Comparison of ENCODE assay signal across 16 cellular contexts in the genomic region with DNA sequence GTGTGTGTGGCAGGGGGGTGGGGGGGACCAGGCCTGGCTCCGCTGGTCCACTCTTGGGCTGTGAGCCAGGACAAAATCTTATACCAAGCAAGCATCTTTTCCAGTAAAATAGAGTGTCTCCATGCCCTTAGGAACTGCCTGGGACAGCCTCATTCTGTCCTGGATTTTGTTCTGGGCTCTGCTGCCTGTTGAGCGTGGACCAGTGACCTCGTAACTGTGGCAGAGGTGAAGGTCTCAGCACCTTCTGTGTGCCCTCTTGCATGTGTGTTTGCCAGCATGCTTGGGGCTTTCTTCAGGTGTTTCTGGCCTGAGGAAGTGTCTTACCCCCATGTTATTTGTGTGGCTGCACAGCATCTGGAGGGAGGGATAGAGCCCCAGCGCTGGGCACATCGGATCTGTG. TPM values are rescaled to one million over a fixed set of nuclear protein-coding genes. Genes with fewer than 3 reads are reported as not detected.
DNase-seq lines count a peak whose midpoint lies in the region; ATAC-seq and TF ChIP-seq lines count a peak whose summit lies in the region.
"Had no signal": no experiment of that assay in that cellular context is flagged by ENCODE, and none has a peak within 500 bp of the region (broad histone marks: within the 10 kb centered on the region; RNA-seq: fewer than 3 reads in every experiment).

No MANE protein-coding gene starts in this region.

- WGBS in adrenal gland, 4 donors = 63 to 83% (median 72%) methylated on average over 4 to 5 of the region's 5 CpGs
- 72% methylated on average over 5 of the region's 5 CpGs for WGBS in thymus

- peak; percentile 7 for ATAC-seq in mucosa of descending colon
- ATAC-seq: activated naive CD8-positive, alpha-beta T cell treated with anti-CD3 and anti-CD28 coated beads, Interleukin-2, amount 50 U/mL, for 24 hours had no signal

- TF ChIP-seq POLR2A in adrenal gland (IDR thresholded peaks at IDR 0.05) = no peak

- intact Hi-C loops in adrenal gland (cut with DNase I) (no loop called here), mucosa of descending colon (cut with DNase I, micrococcal nuclease) (no loop called here)

- H3K4me3 ChIP-seq in adrenal gland (no peak overlapping the region), mucosa of descending colon (no peak overlapping the region), thymus (ENCODE audit: low read length) (no peak overlapping the region)
- H3K4me3 ChIP-seq: Peyer's patch, suprapubic skin had no signal

- H3K4me1 ChIP-seq in adrenal gland (replicated peaks in 1 of 2) (peaks cover 20 to 36% of the 10 kb centered on the region in 2 donors), mucosa of descending colon (ENCODE audit: low read depth) (peaks cover 22% of the 10 kb centered on the region), thymus (ENCODE audit: control insufficient read depth, insufficient read depth, low read length) (peaks cover 71% of the 10 kb centered on the region)

- H3K9me3 ChIP-seq in adrenal gland (replicated peaks in 1 of 3) (no peaks in the 10 kb centered on the region), mucosa of descending colon (no peaks in the 10 kb centered on the region), thymus (ENCODE audit: control insufficient read depth) (no peaks in the 10 kb centered on the region)
- H3K9me3 ChIP-seq: Peyer's patch, suprapubic skin had no signal

- no peak for TF ChIP-seq CTCF in adrenal gland (IDR thresholded peaks at IDR 0.05)
- TF ChIP-seq CTCF in mucosa of descending colon (IDR thresholded peaks at IDR 0.05) = no peak

- H3K4me1 Mint-ChIP-seq in activated T-cell treated with anti-CD3 and anti-CD28 coated beads, Interleukin-2, amount 50 U/mL, for 24 hours (ENCODE audit: low read depth) = peaks cover 88% of the 10 kb centered on the region

- no peak for DNase-seq in activated T-cell treated with anti-CD3 and anti-CD28 coated beads, Interleukin-2, amount 50 U/mL, for 24 hours
- DNase-seq in activated T-cell treated with anti-CD3 and anti-CD28 coated beads for 4 hours (no peak), adrenal gland (peak in 2 of 7 donors; percentile 43 to 47), mucosa of descending colon (no peak), retina (no peak), CD1c-positive myeloid dendritic cell (ENCODE audit: extremely low spot score) (no peak), GOT3 (lab: John Stamatoyannopoulos, UW) (no peak)
- DNase-seq: ACHN; activated naive CD8-positive, alpha-beta T cell treated with anti-CD3 and anti-CD28 coated beads, Interleukin-2, amount 50 U/mL, for 24 hours; DMS 273 treated with DMSO at 0.1 percent for 48 hours; effector CD8-positive, alpha-beta T cell; glutamatergic neuron; KG1; Peyer's patch had no signal

- H3K27me3 ChIP-seq in adrenal gland = no peaks in the 10 kb centered on the region
- no peaks in the 10 kb centered on the region for H3K27me3 ChIP-seq in thymus (ENCODE audit: control insufficient read depth, insufficient read depth)
- H3K27me3 ChIP-seq: Peyer's patch, suprapubic skin had no signal

- no peaks in the 10 kb centered on the region for H3K9me3 Mint-ChIP-seq in activated T-cell treated with anti-CD3 and anti-CD28 coated beads, Interleukin-2, amount 50 U/mL, for 24 hours
- H3K9me3 Mint-ChIP-seq: activated naive CD8-positive, alpha-beta T cell treated with anti-CD3 and anti-CD28 coated beads, Interleukin-2, amount 50 U/mL, for 24 hours had no signal

- H3K27ac ChIP-seq in adrenal gland (peak overlapping the region in 3 of 5 donors; percentile 77 to 88 (median 87)), thymus (ENCODE audit: low read depth) (peak overlapping the region; percentile 10)

- no peaks in the 10 kb centered on the region for H3K36me3 ChIP-seq in adrenal gland (replicated peaks in 1 of 2)
- no peaks in the 10 kb centered on the region for H3K36me3 ChIP-seq in mucosa of descending colon (ENCODE audit: low read depth)
- H3K36me3 ChIP-seq in thymus (ENCODE audit: control insufficient read depth, insufficient read depth) = peaks cover 11% of the 10 kb centered on the region
- H3K36me3 ChIP-seq: Peyer's patch, suprapubic skin had no signal

- H3K27me3 Mint-ChIP-seq in activated T-cell treated with anti-CD3 and anti-CD28 coated beads, Interleukin-2, amount 50 U/mL, for 24 hours = no peaks in the 10 kb centered on the region
- H3K27me3 Mint-ChIP-seq: activated naive CD8-positive, alpha-beta T cell treated with anti-CD3 and anti-CD28 coated beads, Interleukin-2, amount 50 U/mL, for 24 hours had no signal

- H3K4me3 Mint-ChIP-seq in activated T-cell treated with anti-CD3 and anti-CD28 coated beads, Interleukin-2, amount 50 U/mL, for 24 hours = no peak overlapping the region
- H3K4me3 Mint-ChIP-seq: activated naive CD8-positive, alpha-beta T cell treated with anti-CD3 and anti-CD28 coated beads, Interleukin-2, amount 50 U/mL, for 24 hours had no signal

- peak overlapping the region; percentile 82 for H3K27ac Mint-ChIP-seq in activated T-cell treated with anti-CD3 and anti-CD28 coated beads, Interleukin-2, amount 50 U/mL, for 24 hours
- H3K27ac Mint-ChIP-seq: activated naive CD8-positive, alpha-beta T cell treated with anti-CD3 and anti-CD28 coated beads, Interleukin-2, amount 50 U/mL, for 24 hours had no signal

- H3K36me3 Mint-ChIP-seq in activated T-cell treated with anti-CD3 and anti-CD28 coated beads, Interleukin-2, amount 50 U/mL, for 24 hours (ENCODE audit: low read depth) = peaks cover 68% of the 10 kb centered on the region

RNA-seq across cellular contexts. Expression of gene GALNT2, which starts 45.7 kb away (rescaled TPM):
- 100 to 1,000 TPM in 4 of 8 donors, 10 to 100 TPM in 4; 54.1 to 220 (median 95.5) TPM for total RNA-seq in adrenal gland
- 100 to 1,000 TPM in 1 of 3 donors, 10 to 100 TPM in 2; 22.3 to 164 (median 39.1) TPM for polyA plus RNA-seq in adrenal gland
- 10 to 100 TPM; 29.5 to 59.1 (median 55.2) TPM for total RNA-seq in mucosa of descending colon
- 33.9 TPM for polyA plus RNA-seq in thymus
